ENCODE assay signal across 8 cellular contexts in genomic region chr18:45275367-45276113, GRCh38.
DNase-seq lines count a peak whose midpoint lies in the region; ATAC-seq, FAIRE-seq and TF ChIP-seq lines count a peak whose summit lies in the region.

No MANE protein-coding gene starts in this region.

- peaks cover 3% of the 10 kb centered on the region for H3K36me3 Mint-ChIP-seq in endothelial cell (ENCODE audit: low read depth, unreplicated experiment)

- FAIRE-seq in small intestine (lab: Jason Lieb, UNC) = no peak

- H3K4me3 ChIP-seq in small intestine (ENCODE audit: low read depth in 1 of 2, low read length in 2 of 2) = no peak overlapping the region

- no peak for ATAC-seq in HG02840 (IDR thresholded peaks at IDR 0.05; ENCODE audit: low FRiP score, unreplicated experiment)
- no peak for ATAC-seq in GM21619 (IDR thresholded peaks at IDR 0.05; ENCODE audit: unreplicated experiment)

- TF ChIP-seq CTCF in endothelial cell (IDR thresholded peaks at IDR 0.05; ENCODE audit: unreplicated experiment) = peak; percentile 94

- no peak overlapping the region for H3K27ac Mint-ChIP-seq in endothelial cell (ENCODE audit: unreplicated experiment)

- H3K27me3 Mint-ChIP-seq in endothelial cell (ENCODE audit: unreplicated experiment) = no peaks in the 10 kb centered on the region

- H3K9me3 ChIP-seq in small intestine (ENCODE audit: control insufficient read depth, low read depth) = no peaks in the 10 kb centered on the region

- peak; percentile 18 for DNase-seq in NOMO-1 treated with DMSO at 0.1 percent for 48 hours (lab: John Stamatoyannopoulos, UW; ENCODE audit: unreplicated experiment)
- no peak for DNase-seq in NOMO-1 treated with dmso at 0.1 percent for 144 hours (lab: John Stamatoyannopoulos, UW; ENCODE audit: unreplicated experiment)
- peak; percentile 37 for DNase-seq in NCI-H748 treated with DMSO at 0.1 percent for 48 hours (lab: John Stamatoyannopoulos, UW)
- no peak for DNase-seq in endothelial cell (ENCODE audit: low spot score)
- peak; percentile 27 for DNase-seq in small intestine
- no peak for DNase-seq in substantia nigra (lab: John Stamatoyannopoulos, UW)

- no peaks in the 10 kb centered on the region for H3K36me3 ChIP-seq in small intestine (ENCODE audit: control insufficient read depth in 2 of 2, insufficient read depth in 2 of 2, low read length in 2 of 2)

- no peaks in the 10 kb centered on the region for H3K9me3 Mint-ChIP-seq in endothelial cell (ENCODE audit: unreplicated experiment)

- WGBS in small intestine, 3 donors = 79 to 85% (median 81%) methylated on average over 5 of the region's 5 CpGs

- no peaks in the 10 kb centered on the region for H3K4me1 ChIP-seq in small intestine (ENCODE audit: control insufficient read depth in 2 of 2, insufficient read depth in 1 of 2, low read depth in 1 of 2, low read length in 1 of 2)

- H3K27me3 ChIP-seq in small intestine (ENCODE audit: control insufficient read depth in 2 of 2, insufficient read depth in 2 of 2, low read length in 2 of 2) = no peaks in the 10 kb centered on the region

- peaks cover 9% of the 10 kb centered on the region for H3K4me1 Mint-ChIP-seq in endothelial cell (ENCODE audit: unreplicated experiment)

- H3K27ac ChIP-seq in small intestine (ENCODE audit: low read depth in 1 of 2, low read length in 1 of 2) (no peak overlapping the region), substantia nigra (ENCODE audit: low read depth, low read length, poor library complexity, severe bottlenecking) (no peak overlapping the region)

- no peak overlapping the region for H3K4me3 Mint-ChIP-seq in endothelial cell (ENCODE audit: unreplicated experiment)

Comparison
In these comparisons a context has a peak if more than half of its experiments do, and no peak if none do; other contexts are left out.
1. DNase-seq: peak in NOMO-1 treated with DMSO at 0.1 percent for 48 hours (single experiment), NCI-H748 treated with DMSO at 0.1 percent for 48 hours (single experiment) and small intestine (single experiment); none in NOMO-1 treated with dmso at 0.1 percent for 144 hours (single experiment), endothelial cell (single experiment) and substantia nigra (0 of 49).